ENCODE assay signal across 8 cellular contexts in genomic region chr3:101693540-101693939, GRCh38. TPM values are rescaled to one million over a fixed set of nuclear protein-coding genes. Genes with fewer than 3 reads are reported as not detected.
DNase-seq lines count a peak whose midpoint lies in the region; ATAC-seq, FAIRE-seq and TF ChIP-seq lines count a peak whose summit lies in the region.
"Not testable (repeated sequence)": the region's sequence is repeated elsewhere in the genome, so short reads cannot be mapped to it uniquely, and the experiment has no call there.

No MANE protein-coding gene starts in this region.

- H3K9me3 Mint-ChIP-seq in activated CD4-positive, alpha-beta memory T cell treated with anti-CD3 and anti-CD28 coated beads, Interleukin-2, amount 10 ng/mL, durations not matched to agents 7 days and 5 days; effector memory CD8-positive, alpha-beta T cell: not testable (repeated sequence)

- not testable (repeated sequence) for H4K20me1 ChIP-seq in keratinocyte (ENCODE audit: control insufficient read depth, extremely low read depth, insufficient read depth, low read length); smooth muscle cell (ENCODE audit: low read depth)

- H3K79me2 ChIP-seq in keratinocyte (ENCODE audit: control insufficient read depth, insufficient read depth, low read length); smooth muscle cell (ENCODE audit: low read depth): not testable (repeated sequence)

- not testable (repeated sequence) for H3K36me3 ChIP-seq in keratinocyte (ENCODE audit: control insufficient read depth in 2 of 2, extremely low read depth in 1 of 2, insufficient read depth in 2 of 2, low read length in 2 of 2); smooth muscle cell (ENCODE audit: low read depth)

- ATAC-seq in GM18870 (IDR thresholded peaks at IDR 0.05; ENCODE audit: unreplicated experiment): peak; percentile 70
- peak; percentile 92 for ATAC-seq in HG02763 (IDR thresholded peaks at IDR 0.05; ENCODE audit: unreplicated experiment)
- peak; percentile 96 for ATAC-seq in effector memory CD8-positive, alpha-beta T cell (replicated peaks)

- not testable (repeated sequence) for H3K4me3 ChIP-seq in keratinocyte (ENCODE audit: control insufficient read depth in 2 of 3, extremely low read depth in 1 of 3, insufficient read depth in 2 of 3, low read depth in 1 of 3, low read length in 3 of 3); smooth muscle cell

- CTCF ChIA-PET in activated CD4-positive, alpha-beta memory T cell treated with anti-CD3 and anti-CD28 coated beads, Interleukin-2, amount 10 ng/mL, durations not matched to agents 7 days and 5 days (lab: Charles Lee): interaction anchor here (0.9 kb wide), 1 partner anchor 18 kb away, joined by 3 read pairs; no protein-coding TSS in a partner anchor

- H3K9me3 ChIP-seq in keratinocyte (ENCODE audit: control insufficient read depth, low read depth, low read length); smooth muscle cell (replicated peaks; ENCODE audit: low read depth): not testable (repeated sequence)

- not testable (repeated sequence) for H3K9ac ChIP-seq in keratinocyte (ENCODE audit: control insufficient read depth, extremely low read depth, insufficient read depth, low read length); smooth muscle cell (ENCODE audit: low read depth)

- DNase-seq in CD1c-positive myeloid dendritic cell (ENCODE audit: extremely low spot score) (peak; percentile 48), LHCN-M2 (ENCODE audit: low read depth) (peak; percentile 52)
- DNase-seq in activated CD4-positive, alpha-beta memory T cell treated with anti-CD3 and anti-CD28 coated beads, Interleukin-2, amount 10 ng/mL, durations not matched to agents 7 days and 5 days: peak; percentile 46
- DNase-seq in effector memory CD8-positive, alpha-beta T cell: peak; percentile 17 to 34 (median 24)
- not testable (repeated sequence) for DNase-seq in keratinocyte (ENCODE audit: low read depth, low spot score); smooth muscle cell (lab: John Stamatoyannopoulos, UW; ENCODE audit: unreplicated experiment)

- not testable (repeated sequence) for H2AFZ ChIP-seq in keratinocyte (ENCODE audit: control insufficient read depth, low read length); smooth muscle cell (ENCODE audit: low read depth)

- WGBS in smooth muscle cell (ENCODE audit: low lambda C conversion rate): 56% methylated on average over 13 of the region's 13 CpGs

- not testable (repeated sequence) for H3K4me2 ChIP-seq in keratinocyte (ENCODE audit: control insufficient read depth, extremely low read depth, insufficient read depth, low read depth, low read length); smooth muscle cell

- H3K27ac Mint-ChIP-seq in activated CD4-positive, alpha-beta memory T cell treated with anti-CD3 and anti-CD28 coated beads, Interleukin-2, amount 10 ng/mL, durations not matched to agents 7 days and 5 days; effector memory CD8-positive, alpha-beta T cell: not testable (repeated sequence)

- not testable (repeated sequence) for H3K9me1 ChIP-seq in keratinocyte (ENCODE audit: control insufficient read depth, extremely low read depth, insufficient read depth, low read length)

- not testable (repeated sequence) for H3K27ac ChIP-seq in keratinocyte (ENCODE audit: control insufficient read depth, insufficient read depth, low read length); smooth muscle cell (ENCODE audit: low read depth)

- not testable (repeated sequence) for H3K27me3 Mint-ChIP-seq in activated CD4-positive, alpha-beta memory T cell treated with anti-CD3 and anti-CD28 coated beads, Interleukin-2, amount 10 ng/mL, durations not matched to agents 7 days and 5 days; effector memory CD8-positive, alpha-beta T cell

- POLR2A ChIA-PET in activated CD4-positive, alpha-beta memory T cell treated with anti-CD3 and anti-CD28 coated beads, Interleukin-2, amount 10 ng/mL, durations not matched to agents 7 days and 5 days (lab: Charles Lee): not testable (repeated sequence)

- dilution Hi-C loops in keratinocyte (cut with MboI; ENCODE audit: extremely low pct_ligation_motif_present, low sequenced_read_pairs): not testable (repeated sequence)

- TF ChIP-seq CTCF in keratinocyte (optimal IDR thresholded peaks at IDR 0.05 in 1 of 3, IDR thresholded peaks at IDR 0.05 in 1 of 3, conservative IDR thresholded peaks at IDR 0.05 in 1 of 3; ENCODE audit: extremely low read depth in 1 of 3, insufficient read depth in 2 of 3, low read length in 3 of 3) (peak; percentile 40 to 64 (median 52)), smooth muscle cell (IDR thresholded peaks at IDR 0.05; ENCODE audit: borderline replicate concordance, insufficient read depth, poor library complexity, severe bottlenecking) (peak; percentile 46)

- not testable (repeated sequence) for H3K36me3 Mint-ChIP-seq in activated CD4-positive, alpha-beta memory T cell treated with anti-CD3 and anti-CD28 coated beads, Interleukin-2, amount 10 ng/mL, durations not matched to agents 7 days and 5 days (ENCODE audit: low read depth); effector memory CD8-positive, alpha-beta T cell (ENCODE audit: insufficient read depth)

- not testable (repeated sequence) for H3K4me1 Mint-ChIP-seq in activated CD4-positive, alpha-beta memory T cell treated with anti-CD3 and anti-CD28 coated beads, Interleukin-2, amount 10 ng/mL, durations not matched to agents 7 days and 5 days; effector memory CD8-positive, alpha-beta T cell (ENCODE audit: low read depth in 2 of 2)

- not testable (repeated sequence) for H3K4me3 Mint-ChIP-seq in activated CD4-positive, alpha-beta memory T cell treated with anti-CD3 and anti-CD28 coated beads, Interleukin-2, amount 10 ng/mL, durations not matched to agents 7 days and 5 days; effector memory CD8-positive, alpha-beta T cell

- not testable (repeated sequence) for H3K27me3 ChIP-seq in keratinocyte (ENCODE audit: control insufficient read depth, extremely low read depth, insufficient read depth, low read length); smooth muscle cell (ENCODE audit: low read depth)

- H3F3A ChIP-seq in smooth muscle cell (ENCODE audit: low read depth): not testable (repeated sequence)

- not testable (repeated sequence) for H3K4me1 ChIP-seq in keratinocyte (ENCODE audit: control insufficient read depth, extremely low read depth, insufficient read depth, low read length); smooth muscle cell (ENCODE audit: low read depth)

- FAIRE-seq in keratinocyte (lab: Jason Lieb, UNC): not testable (repeated sequence)

RNA-seq across cellular contexts. Expression of gene RPL24, which starts 7.0 kb away (rescaled TPM):
- total RNA-seq in LHCN-M2 (2014; rRNA removed) (965 and 1,197 TPM in 2 replicates), smooth muscle cell (1,956 and 2,011 TPM in 2 replicates)
- 1,757 TPM for polyA plus RNA-seq in LHCN-M2 (2012)
- 1,000 to 10,000 TPM; 1,033 to 1,040 TPM for total RNA-seq in activated CD4-positive, alpha-beta memory T cell treated with anti-CD3 and anti-CD28 coated beads, Interleukin-2, amount 10 ng/mL, durations not matched to agents 7 days and 5 days
- polyA plus RNA-seq in keratinocyte (787 to 1,581 TPM (median 1,426 TPM) in 3 replicates), smooth muscle cell (452 and 518 TPM in 2 replicates)
- 1,422 TPM for polyA plus RNA-seq in keratinocyte (2011; ENCODE audit: low read depth)
- polyA plus RNA-seq in keratinocyte (2011; cell fraction: cytosol; rRNA removed): 1,729 and 2,267 TPM in 2 replicates
- 326 and 477 TPM in 2 replicates for polyA plus RNA-seq in keratinocyte (2011; cell fraction: nucleus; rRNA removed)
- polyA plus RNA-seq in keratinocyte (2012; ENCODE audit: low replicate concordance): 1,573 and 1,783 TPM in 2 replicates
- polyA minus RNA-seq in keratinocyte: 324 to 419 TPM (median 389 TPM) in 3 replicates
- polyA minus RNA-seq in keratinocyte (2011; cell fraction: cytosol; rRNA and poly(A)+ RNA removed): 430 TPM
- polyA minus RNA-seq in keratinocyte (2011; cell fraction: nucleus; rRNA and poly(A)+ RNA removed): 131 and 143 TPM in 2 replicates

RNA-seq across cellular contexts. Expression of gene ZBTB11, which starts 16.6 kb away (rescaled TPM):
- total RNA-seq in LHCN-M2 (2014; rRNA removed) (19.1 and 19.2 TPM in 2 replicates), smooth muscle cell (33.7 and 36.3 TPM in 2 replicates)
- 4.0 TPM for polyA plus RNA-seq in LHCN-M2 (2012)
- total RNA-seq in activated CD4-positive, alpha-beta memory T cell treated with anti-CD3 and anti-CD28 coated beads, Interleukin-2, amount 10 ng/mL, durations not matched to agents 7 days and 5 days: 10 to 100 TPM; 29.3 to 31.9 TPM
- polyA plus RNA-seq in keratinocyte (10.4 to 19.7 TPM (median 13.8 TPM) in 3 replicates), smooth muscle cell (7.6 and 9.1 TPM in 2 replicates)
- polyA plus RNA-seq in keratinocyte (2011; ENCODE audit: low read depth): 12.5 TPM
- 5.5 and 11.1 TPM in 2 replicates for polyA plus RNA-seq in keratinocyte (2011; cell fraction: cytosol; rRNA removed)
- 19.6 and 27.3 TPM in 2 replicates for polyA plus RNA-seq in keratinocyte (2011; cell fraction: nucleus; rRNA removed)
- polyA plus RNA-seq in keratinocyte (2012; ENCODE audit: low replicate concordance): 10.9 and 13.4 TPM in 2 replicates
- 3.5 to 25.9 TPM (median 12.5 TPM) in 3 replicates for polyA minus RNA-seq in keratinocyte
- 17.5 TPM for polyA minus RNA-seq in keratinocyte (2011; cell fraction: cytosol; rRNA and poly(A)+ RNA removed)
- 28.3 and 40.4 TPM in 2 replicates for polyA minus RNA-seq in keratinocyte (2011; cell fraction: nucleus; rRNA and poly(A)+ RNA removed)

RNA-seq across cellular contexts. Expression of gene CEP97, which starts 30.9 kb away (rescaled TPM):
- 26.1 and 28.8 TPM in 2 replicates for total RNA-seq in LHCN-M2 (2014; rRNA removed)
- 2.3 TPM for polyA plus RNA-seq in LHCN-M2 (2012)
- total RNA-seq in activated CD4-positive, alpha-beta memory T cell treated with anti-CD3 and anti-CD28 coated beads, Interleukin-2, amount 10 ng/mL, durations not matched to agents 7 days and 5 days: 10 to 100 TPM; 22.7 to 25.8 TPM
- 1.6 to 3.6 TPM (median 2.6 TPM) in 3 replicates for polyA plus RNA-seq in keratinocyte
- polyA plus RNA-seq in keratinocyte (2011; ENCODE audit: low read depth): 9.9 TPM
- 1.1 and 1.9 TPM in 2 replicates for polyA plus RNA-seq in keratinocyte (2011; cell fraction: cytosol; rRNA removed)
- polyA plus RNA-seq in keratinocyte (2011; cell fraction: nucleus; rRNA removed): 5.9 and 6.6 TPM in 2 replicates
- polyA plus RNA-seq in keratinocyte (2012; ENCODE audit: low replicate concordance): 3.5 and 3.6 TPM in 2 replicates
- 5.1 to 10.3 TPM (median 5.2 TPM) in 3 replicates for polyA minus RNA-seq in keratinocyte
- polyA minus RNA-seq in keratinocyte (2011; cell fraction: cytosol; rRNA and poly(A)+ RNA removed): 3.1 TPM
- polyA minus RNA-seq in keratinocyte (2011; cell fraction: nucleus; rRNA and poly(A)+ RNA removed): 7.5 and 10.9 TPM in 2 replicates
- total RNA-seq in smooth muscle cell: 20.8 and 21.2 TPM in 2 replicates
- polyA plus RNA-seq in smooth muscle cell: 3.5 and 4.3 TPM in 2 replicates
